28 cellular contexts compared by ENCODE assay signal in genomic region chrX:57933321-57933720, GRCh38.
"Had no signal": no experiment of that assay in that cellular context is flagged by ENCODE, and none has a peak within 500 bp of the region (broad histone marks: within the 10 kb centered on the region; RNA-seq: fewer than 3 reads in every experiment).

No MANE protein-coding gene starts in this region.

- DNase-seq: activated CD4-positive, alpha-beta memory T cell treated with anti-CD3 and anti-CD28 coated beads, Interleukin-2, amount 10 ng/mL, durations not matched to agents 7 days and 5 days; activated CD4-positive, alpha-beta T cell treated with anti-CD3 and anti-CD28 coated beads for 36 hours; activated CD4-positive, alpha-beta T cell treated with anti-CD3 and anti-CD28 coated beads, Interleukin-2, amount 10 ng/mL, durations not matched to agents 24 days and 14 days; activated CD4-positive, alpha-beta T cell treated with anti-CD3 and anti-CD28 coated beads, Interleukin-2, amount 50 U/mL, for 4 hours; activated CD4-positive, CD25-positive, alpha-beta regulatory T cell; activated CD4-positive, CD25-positive, alpha-beta regulatory T cell treated with anti-CD3 and anti-CD28 coated beads, Interleukin-2, amount 50 U/mL, for 72 hours; activated CD8-positive, alpha-beta memory T cell treated with anti-CD3 and anti-CD28 coated beads, Interleukin-2, amount 50 U/mL, for 48 hours; activated gamma-delta T cell; activated naive CD4-positive, alpha-beta T cell; activated naive CD4-positive, alpha-beta T cell treated with anti-CD3 and anti-CD28 coated beads, Interleukin-2, amount 10 ng/mL, durations not matched to agents 7 days and 5 days; activated naive CD8-positive, alpha-beta T cell treated with anti-CD3 and anti-CD28 coated beads, Interleukin-2, amount 10 ng/mL, durations not matched to agents 7 days and 5 days; activated T-cell treated with anti-CD3 and anti-CD28 coated beads for 4 hours; activated T-cell treated with anti-CD3 and anti-CD28 coated beads, Interleukin-2, amount 50 U/mL, for 24 hours; activated T-cell treated with anti-CD3 and anti-CD28 coated beads, Interleukin-2, amount 50 U/mL, for 72 hours; central memory CD4-positive, alpha-beta T cell; cerebellar nuclear complex; colonic mucosa; effector CD8-positive, alpha-beta T cell; esophagus squamous epithelium; foreskin melanocyte; T-helper 1 cell; T-helper 17 cell had no signal

- H3K27ac ChIP-seq: ascending aorta, breast epithelium, cardiac muscle cell, colonic mucosa, epithelial cell of prostate, esophagus squamous epithelium, gastroesophageal sphincter had no signal

- H3K27me3 ChIP-seq: ascending aorta, cardiac muscle cell, colonic mucosa, esophagus squamous epithelium, gastroesophageal sphincter had no signal

- H3K36me3 ChIP-seq: ascending aorta, breast epithelium, cardiac muscle cell, colonic mucosa, esophagus squamous epithelium, gastroesophageal sphincter had no signal

- H3K9me3 ChIP-seq: ascending aorta, breast epithelium, colonic mucosa, esophagus squamous epithelium, gastroesophageal sphincter had no signal

- H3K4me3 ChIP-seq: ascending aorta, breast epithelium, cardiac muscle cell, colonic mucosa, esophagus squamous epithelium, gastroesophageal sphincter had no signal

- H3K4me1 ChIP-seq: ascending aorta, breast epithelium, colonic mucosa, esophagus squamous epithelium, gastroesophageal sphincter had no signal

- ATAC-seq: activated CD4-positive, alpha-beta T cell treated with anti-CD3 and anti-CD28 coated beads for 36 hours; activated naive CD4-positive, alpha-beta T cell treated with anti-CD3 and anti-CD28 coated beads, Interleukin-2, amount 50 U/mL, for 72 hours; activated T-cell treated with anti-CD3 and anti-CD28 coated beads, Interleukin-2, amount 50 U/mL, for 72 hours; gastroesophageal sphincter; T-helper 17 cell had no signal
